1 cellular context compared by ENCODE assay signal in genomic region chrX:37906357-37906756, GRCh38.
TF ChIP-seq lines count a peak whose summit lies in the region.

No MANE protein-coding gene starts in this region.

TF ChIP-seq in SK-N-SH treated with all-trans-retinoic acid at 6 μM for 48 hours, 23 proteins besides CTCF, POLR2A, EP300 and RAD21 (continued from another document):
- TF ChIP-seq PATZ1 (CRISPR knock-in tag; IDR thresholded peaks at IDR 0.05; ENCODE audit: borderline replicate concordance) (no peak), RARB (CRISPR knock-in tag; IDR thresholded peaks at IDR 0.05) (no peak), SNAI2 (CRISPR knock-in tag; IDR thresholded peaks at IDR 0.05) (no peak), ARNTL (CRISPR knock-in tag; IDR thresholded peaks at IDR 0.05; ENCODE audit: borderline replicate concordance, low read depth) (no peak), ZNF70 (CRISPR knock-in tag; IDR thresholded peaks at IDR 0.05) (no peak), POU6F1 (CRISPR knock-in tag; IDR thresholded peaks at IDR 0.05; ENCODE audit: borderline replicate concordance, low read depth) (no peak), ZFP30 (CRISPR knock-in tag; IDR thresholded peaks at IDR 0.05) (no peak), TOX (CRISPR knock-in tag; IDR thresholded peaks at IDR 0.05; ENCODE audit: borderline replicate concordance) (no peak)
- TF ChIP-seq, protein P1, sequence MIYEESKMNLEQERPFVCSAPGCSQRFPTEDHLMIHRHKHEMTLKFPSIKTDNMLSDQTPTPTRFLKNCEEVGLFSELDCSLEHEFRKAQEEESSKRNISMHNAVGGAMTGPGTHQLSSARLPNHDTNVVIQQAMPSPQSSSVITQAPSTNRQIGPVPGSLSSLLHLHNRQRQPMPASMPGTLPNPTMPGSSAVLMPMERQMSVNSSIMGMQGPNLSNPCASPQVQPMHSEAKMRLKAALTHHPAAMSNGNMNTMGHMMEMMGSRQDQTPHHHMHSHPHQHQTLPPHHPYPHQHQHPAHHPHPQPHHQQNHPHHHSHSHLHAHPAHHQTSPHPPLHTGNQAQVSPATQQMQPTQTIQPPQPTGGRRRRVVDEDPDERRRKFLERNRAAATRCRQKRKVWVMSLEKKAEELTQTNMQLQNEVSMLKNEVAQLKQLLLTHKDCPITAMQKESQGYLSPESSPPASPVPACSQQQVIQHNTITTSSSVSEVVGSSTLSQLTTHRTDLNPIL (CRISPR knock-in tag; IDR thresholded peaks at IDR 0.05; ENCODE audit: low read depth), result no peak
